14 cellular contexts compared by ENCODE assay signal in the genomic region with DNA sequence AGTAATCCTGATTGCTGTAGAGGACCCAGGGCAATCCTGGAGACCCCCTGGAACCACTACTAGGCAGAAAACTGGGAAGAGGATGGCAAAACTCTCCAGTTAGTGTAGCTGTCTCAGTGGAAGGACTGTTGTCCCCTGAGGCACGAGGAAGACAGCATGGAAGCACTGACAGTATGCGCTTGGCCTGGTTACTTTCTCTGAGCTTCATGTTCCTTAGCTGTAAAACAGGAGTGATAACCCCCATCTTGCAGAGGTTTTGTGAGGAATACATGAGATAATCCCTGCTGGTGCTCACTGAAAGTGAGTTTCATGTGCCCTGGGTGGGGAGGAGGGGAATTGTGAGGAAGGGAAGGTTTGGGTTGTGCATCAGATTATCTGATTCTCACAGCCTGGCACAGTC. TPM values are rescaled to one million over a fixed set of nuclear protein-coding genes. Genes with fewer than 3 reads are reported as not detected.
A peak's percentile ranks its signal among the peaks of the same experiment; 100 is the strongest.
DNase-seq lines count a peak whose midpoint lies in the region; ATAC-seq, FAIRE-seq and TF ChIP-seq lines count a peak whose summit lies in the region.
"Had no signal": no experiment of that assay in that cellular context is flagged by ENCODE, and none has a peak within 500 bp of the region (broad histone marks: within the 10 kb centered on the region; RNA-seq: fewer than 3 reads in every experiment).

No MANE protein-coding gene starts in this region.

- POLR2A ChIA-PET in IMR-90 (lab: Charles Lee; ENCODE audit: unreplicated experiment) = no interaction called here
- POLR2A ChIA-PET in GM12878 (lab: Charles Lee) = interaction anchor here (1.4 to 4.6 kb wide), 3 partner anchors 8 to 225 kb away, joined by 3 to 64 read pairs (median 7); no protein-coding TSS in a partner anchor

- peak overlapping the region; percentile 8; the same call in 2 of the 3 replicates for H2BK15ac ChIP-seq in IMR-90 (ENCODE audit: low read depth, low read length)

- no peak for TF ChIP-seq EP300 in GM12878 (IDR thresholded peaks at IDR 0.05; ENCODE audit: borderline replicate concordance in 1 of 2, control insufficient read depth in 1 of 2, low read depth in 2 of 2, low read length in 2 of 2)

- H4K8ac ChIP-seq in IMR-90 (ENCODE audit: low read depth in 2 of 2, low read length in 2 of 2) = peak overlapping the region in 1 of 2 experiments; percentile 73; a peak in 2 of 4 replicates

- H3K36me3 ChIP-seq in IMR-90 (ENCODE audit: control insufficient read depth, insufficient read depth, low read length) (peaks cover 10% of the 10 kb centered on the region; the same call in 1 of the 2 replicates), GM12878 (ENCODE audit: control insufficient read depth in 2 of 2, insufficient read depth in 2 of 2, low read length in 1 of 2) (no peaks in the 10 kb centered on the region), muscle layer of duodenum (ENCODE audit: control insufficient read depth in 1 of 2, insufficient read depth in 2 of 2, low read length in 2 of 2) (no peaks in the 10 kb centered on the region)

- H3K18ac ChIP-seq in IMR-90 (ENCODE audit: low read depth, low read length) = peak overlapping the region; percentile 46

- peak overlapping the region; percentile 10; the same call in 1 of the 2 replicates for H3K9ac ChIP-seq in IMR-90 (ENCODE audit: low read depth, low read length)
- peak overlapping the region; percentile 7 for H3K9ac ChIP-seq in GM12878 (ENCODE audit: control insufficient read depth, insufficient read depth, low read length)

- peaks cover 39% of the 10 kb centered on the region for H3K79me2 ChIP-seq in GM12878 (ENCODE audit: control insufficient read depth, insufficient read depth, low read length)

- H3K27me3 Mint-ChIP-seq in CD14-positive monocyte (ENCODE audit: low read depth in 3 of 3) = peaks cover 46 to 78% (median 65%) of the 10 kb centered on the region in 3 donors

- ATAC-seq in IMR-90 (ENCODE audit: low read depth) = no peak
- ATAC-seq in GM12878 = no peak
- no peak for ATAC-seq in HG03442 (IDR thresholded peaks at IDR 0.05; ENCODE audit: unreplicated experiment)
- no peak for ATAC-seq in HG03521 (IDR thresholded peaks at IDR 0.05; ENCODE audit: unreplicated experiment)

- peak overlapping the region; percentile 75 for H2AK5ac ChIP-seq in IMR-90 (ENCODE audit: low read depth, low read length)

- H4K91ac ChIP-seq in IMR-90 (ENCODE audit: insufficient read depth, low read depth, low read length) = peak overlapping the region; percentile 51; the same call in 1 of the 2 replicates

- no peak for TF ChIP-seq POLR2A in IMR-90 (IDR thresholded peaks at IDR 0.05; ENCODE audit: low read depth, low read length)
- no peak for TF ChIP-seq POLR2A in GM12878 (IDR thresholded peaks at IDR 0.05; ENCODE audit: low read depth, low read length)

- H3K23ac ChIP-seq in IMR-90 (ENCODE audit: low read depth, low read length) = peak overlapping the region; percentile 90

- 0 out of 2 replicates have a peak overlapping the region, but pooled peaks have one; percentile 33 for H2BK20ac ChIP-seq in IMR-90 (ENCODE audit: low read depth, low read length)

- peaks cover 37% of the 10 kb centered on the region for H3K4me1 ChIP-seq in IMR-90 (ENCODE audit: control insufficient read depth, insufficient read depth, low read length)
- peaks cover 27% of the 10 kb centered on the region for H3K4me1 ChIP-seq in GM12878 (ENCODE audit: control insufficient read depth, insufficient read depth, low read length)
- H3K4me1 ChIP-seq in muscle layer of duodenum (ENCODE audit: control insufficient read depth in 1 of 2, insufficient read depth in 2 of 2, low read length in 2 of 2) = peaks cover 0 to 16% of the 10 kb centered on the region in 2 donors

- RAD21 ChIA-PET in GM12878 (lab: Charles Lee; ENCODE audit: unreplicated experiment) = interaction anchor here (1.0 to 8.9 kb wide), 4 partner anchors 8 to 49 kb away, joined by 3 to 80 read pairs (median 62); no protein-coding TSS in a partner anchor

- SMC1A ChIA-PET in GM12878 (lab: Charles Lee; ENCODE audit: uncharacterized antibody, unreplicated experiment) = interaction anchor here (1.0 to 12.9 kb wide), 7 partner anchors 9 to 93 kb away, joined by 3 to 138 read pairs (median 26); no protein-coding TSS in a partner anchor

- peak overlapping the region; percentile 33 for H2BK120ac ChIP-seq in IMR-90 (ENCODE audit: low read depth, low read length)

- H3K4me1 Mint-ChIP-seq in CD14-positive monocyte = peaks cover 14% of the 10 kb centered on the region

- H3K36me3 Mint-ChIP-seq in CD14-positive monocyte = peaks cover 0 to 2% of the 10 kb centered on the region in 2 donors
- H3K36me3 Mint-ChIP-seq: mesothelial cell of epicardium had no signal

- H3K4me3 ChIP-seq in AG10803 (ENCODE audit: low read length) (peak overlapping the region; percentile 88), IMR-90 (ENCODE audit: insufficient read depth, low read depth, low read length) (peak overlapping the region; percentile 2; the same call in 1 of the 2 replicates), GM12878 (peak overlapping the region; percentile 83; the same call in 1 of the 2 replicates), muscle layer of duodenum (ENCODE audit: low read depth in 1 of 2, low read length in 2 of 2) (peak overlapping the region; percentile 69 to 85)

- peak overlapping the region; percentile 78 for H3K4me2 ChIP-seq in IMR-90 (ENCODE audit: low read depth, low read length)
- H3K4me2 ChIP-seq in GM12878 (ENCODE audit: control insufficient read depth, insufficient read depth) = peak overlapping the region; percentile 56

- BruUV-seq in IMR-90 (replicated peaks; lab: Mats Ljungman, UMichigan) (no TSS peak), GM12878 (replicated peaks; lab: Mats Ljungman, UMichigan) (no TSS peak)

- H3K27me3 ChIP-seq in IMR-90 (ENCODE audit: control insufficient read depth, insufficient read depth, low read length) = no peaks in the 10 kb centered on the region
- H3K27me3 ChIP-seq in GM12878 (replicated peaks in 1 of 2; ENCODE audit: control insufficient read depth in 2 of 2, insufficient read depth in 2 of 2, low read length in 1 of 2) = no peaks in the 10 kb centered on the region
- H3K27me3 ChIP-seq in muscle layer of duodenum (ENCODE audit: low read depth, low read length) = no peaks in the 10 kb centered on the region

- H3K56ac ChIP-seq in IMR-90 (ENCODE audit: extremely low read depth, insufficient read depth, low read length) = peak overlapping the region; percentile 31; the same call in 1 of the 2 replicates

- WGBS in IMR-90 (ENCODE audit: extremely low coverage in 2 of 2, insufficient read length in 1 of 2), 2 experiments = no CpG with 5 or more reads among the region's 2 CpGs
- 91% methylated on average over 2 of the region's 2 CpGs for WGBS in GM12878 (ENCODE audit: insufficient coverage, insufficient replicate concordance, low lambda C conversion rate, missing lambda C conversion rate)

- dilution Hi-C loops in IMR-90 (cut with HindIII; ENCODE audit: low sequenced_read_pairs, unreplicated experiment) = no loop called here

- H2AFZ ChIP-seq in IMR-90 (replicated peaks; ENCODE audit: low read length, poor library complexity) (no peak overlapping the region), GM12878 (ENCODE audit: control insufficient read depth, low read depth, low read length) (no peak overlapping the region; the same call in 1 of the 2 replicates)

- intact Hi-C loops in IMR-90 (cut with micrococcal nuclease) = loop anchor here (5.0 to 10.0 kb wide), 2 partner anchors 189 to 222 kb away; a partner anchor contains a TSS
- intact Hi-C loops in GM12878 (cut with micrococcal nuclease; ENCODE audit: unreplicated experiment) = loop anchor here (5.0 kb wide), 1 partner anchor 224 kb away; no protein-coding TSS in a partner anchor
- intact Hi-C loops in CD14-positive monocyte (cut with micrococcal nuclease) = no loop called here

- H4K20me1 ChIP-seq in IMR-90 (ENCODE audit: insufficient read depth, low read length) (peaks cover 47% of the 10 kb centered on the region), GM12878 (ENCODE audit: control insufficient read depth, insufficient read depth) (no peaks in the 10 kb centered on the region)

- no peak for FAIRE-seq in GM12878 (lab: Jason Lieb, UNC)

- peaks cover 20 to 60% of the 10 kb centered on the region in 2 experiments; a peak in 3 of 4 replicates for H3K79me1 ChIP-seq in IMR-90 (ENCODE audit: low read depth in 1 of 2, low read length in 2 of 2)

- CTCF ChIA-PET in IMR-90 (lab: Yijun Ruan, JAX) = interaction anchor here (2.3 kb wide), 1 partner anchor 30 kb away, joined by 10 read pairs; no protein-coding TSS in a partner anchor
- CTCF ChIA-PET in GM12878 (lab: Yijun Ruan, JAX) = interaction anchor here (1.2 to 13.2 kb wide), 4 partner anchors 9 to 80 kb away, joined by 3 to 188 read pairs (median 4); no protein-coding TSS in a partner anchor

- TF ChIP-seq RAD21 in IMR-90 (IDR thresholded peaks at IDR 0.05; ENCODE audit: low read length) (no peak), GM12878 (IDR thresholded peaks at IDR 0.05; ENCODE audit: insufficient read depth, low read depth, low read length) (no peak)

- H2AK9ac ChIP-seq in IMR-90 (replicated peaks; ENCODE audit: low read depth, low read length, poor library complexity) = peak overlapping the region; percentile 1

- peak overlapping the region; percentile 18 for H2BK5ac ChIP-seq in IMR-90 (ENCODE audit: low read depth, low read length, poor library complexity, severe bottlenecking)

- peak overlapping the region; percentile 89 for H3K14ac ChIP-seq in IMR-90 (replicated peaks; ENCODE audit: low read depth, low read length)

- peak overlapping the region; percentile 82 for H3K4ac ChIP-seq in IMR-90 (ENCODE audit: low read depth, low read length)

- H3K9me1 ChIP-seq in IMR-90 (ENCODE audit: insufficient read depth, low read length) = peaks cover 28% of the 10 kb centered on the region

- H3K4me3 Mint-ChIP-seq in CD14-positive monocyte = peak overlapping the region in 1 of 2 donors; percentile 6
- H3K4me3 Mint-ChIP-seq: mesothelial cell of epicardium had no signal

- DNase-seq in AG10803 (ENCODE audit: low read depth) (no peak), IMR-90 (no peak), GM12878 (ENCODE audit: low read depth, low spot score) (no peak), CD14-positive monocyte (ENCODE audit: low spot score) (no peak), activated gamma-delta T cell (lab: John Stamatoyannopoulos, UW) (no peak)
- DNase-seq: amniotic stem cell; effector memory CD4-positive, alpha-beta T cell; GF-D8; NCI-H2081; retina had no signal

- no peak for TF ChIP-seq CTCF in AG10803 (conservative IDR thresholded peaks at IDR 0.05; ENCODE audit: low read length)
- no peak for TF ChIP-seq CTCF in IMR-90 (conservative IDR thresholded peaks at IDR 0.05; ENCODE audit: low read depth, low read length)
- no peak for TF ChIP-seq CTCF in GM12878 (IDR thresholded peaks at IDR 0.05 in 2 of 3, conservative IDR thresholded peaks at IDR 0.05 in 1 of 3; ENCODE audit: control insufficient read depth in 2 of 3, extremely low read depth in 1 of 3, insufficient read depth in 1 of 3, low read depth in 3 of 3, low read length in 3 of 3)
- TF ChIP-seq CTCF in CD14-positive monocyte (IDR thresholded peaks at IDR 0.05) = no peak

- peak overlapping the region; percentile 6; the same call in 1 of the 2 replicates for H3K27ac ChIP-seq in IMR-90 (ENCODE audit: insufficient read depth, low read length)
- peak overlapping the region; percentile 20 for H3K27ac ChIP-seq in GM12878 (ENCODE audit: control insufficient read depth, insufficient read depth)
- H3K27ac ChIP-seq in muscle layer of duodenum (ENCODE audit: low read length) = no peak overlapping the region

- in situ Hi-C loops in IMR-90 (cut with MboI; ENCODE audit: low sequenced_read_pairs) (loop anchor here (10.0 kb wide), 1 partner anchor 222 kb away; no protein-coding TSS in a partner anchor), GM12878 (cut with MboI) (no loop called here)

- peaks cover 0 to 7% (median 4%) of the 10 kb centered on the region in 7 donors for H3K9me3 Mint-ChIP-seq in CD14-positive monocyte
- H3K9me3 Mint-ChIP-seq: mesothelial cell of epicardium had no signal

- H4K5ac ChIP-seq in IMR-90 (ENCODE audit: low read depth, low read length) = peak overlapping the region; percentile 0

- H3K9me3 ChIP-seq in IMR-90 (ENCODE audit: control insufficient read depth, insufficient read depth, low read length) (no peaks in the 10 kb centered on the region), GM12878 (replicated peaks; ENCODE audit: control insufficient read depth, insufficient read depth, low read length) (no peaks in the 10 kb centered on the region), muscle layer of duodenum (ENCODE audit: control insufficient read depth in 1 of 2, low read length in 2 of 2) (no peaks in the 10 kb centered on the region)

- no peak overlapping the region for H3K27ac Mint-ChIP-seq in CD14-positive monocyte
- H3K27ac Mint-ChIP-seq: mesothelial cell of epicardium had no signal

RNA-seq across cellular contexts. Expression of a gene that starts 3.2 kb away (rescaled TPM):
- total RNA-seq in IMR-90 (2012; rRNA removed) (280 and 281 TPM in 2 replicates), GM12878 (2014; rRNA removed) (8.2 and 8.4 TPM in 2 replicates), GM12878 (2014; rRNA removed; fragmentation: Illumina TruSeq; extraction: Trizol) (6.6 and 6.9 TPM in 2 replicates), GM12878 (2021) (8.2 and 9.7 TPM in 2 replicates)
- polyA plus RNA-seq in IMR-90 (2012; rRNA removed) (153 and 178 TPM in 2 replicates), GM12878 (2011; rRNA removed) (6.9 and 9.9 TPM in 2 replicates), GM12878 (2014; fragmentation: Illumina TruSeq; extraction: Trizol) (5.6 and 7.5 TPM in 2 replicates), GM12878 (2014; fragmentation: Nextera tagmentation; extraction: Ambion mirVana) (1 to 10 TPM; 1.9 to 3.9 TPM), GM12878 (2014; rRNA removed) (7.7 and 8.4 TPM in 2 replicates), GM12878 (2016; fragmentation: Nextera tagmentation; extraction: Ambion mirVana) (1 to 10 TPM; 8.4 to 9.3 TPM), CD14-positive monocyte (under 1 TPM; 0.14 to 0.18 TPM)
- polyA plus RNA-seq in IMR-90 (2012; cell fraction: cytosol; rRNA removed) = 55.3 and 126 TPM in 2 replicates
- 66.2 and 102 TPM in 2 replicates for polyA plus RNA-seq in IMR-90 (2012; cell fraction: nucleus; rRNA removed; ENCODE audit: low replicate concordance)
- 2.2 and 2.5 TPM in 2 replicates for total RNA-seq in GM12878 (2013; cell fraction: nucleolus; rRNA removed)
- 4.2 TPM for polyA plus RNA-seq in GM12878 (2011; ENCODE audit: low read depth)
- 4.6 and 9.2 TPM in 2 replicates for polyA plus RNA-seq in GM12878 (2011; cell fraction: cytosol; rRNA removed)
- polyA plus RNA-seq in GM12878 (2011; cell fraction: nucleus; rRNA removed) = 7.9 and 9.2 TPM in 2 replicates
- 5.3 and 7.9 TPM in 2 replicates for polyA plus RNA-seq in GM12878 (2012)
- 6.8 and 9.9 TPM in 2 replicates for polyA minus RNA-seq in GM12878 (2011; rRNA and poly(A)+ RNA removed)
- polyA minus RNA-seq in GM12878 (2011; cell fraction: cytosol; rRNA and poly(A)+ RNA removed) = 8.7 and 10.4 TPM in 2 replicates
- 14.4 and 19.7 TPM in 2 replicates for polyA minus RNA-seq in GM12878 (2011; cell fraction: nucleus; rRNA and poly(A)+ RNA removed)

Comparison
In these comparisons a context has a peak if more than half of its experiments do, and no peak if none do; other contexts are left out.
1. H3K4me3 ChIP-seq: peak in every context shown above with its lines; median percentile 88 in AG10803; 83 in GM12878; 77 in muscle layer of duodenum; 2 in IMR-90.
2. RNA of a gene that starts 3.2 kb away (polyA plus RNA-seq): 55.3 to 178 TPM in IMR-90; 1.9 to 9.9 TPM in GM12878 and 0.14 to 0.18 TPM in CD14-positive monocyte; every median in the first group is over 4 times any median in the second.
3. intact Hi-C loops: an anchor here in IMR-90 (5.0 to 10.0 kb wide) and GM12878 (5.0 kb wide); none called in CD14-positive monocyte.